In the genomic region with DNA sequence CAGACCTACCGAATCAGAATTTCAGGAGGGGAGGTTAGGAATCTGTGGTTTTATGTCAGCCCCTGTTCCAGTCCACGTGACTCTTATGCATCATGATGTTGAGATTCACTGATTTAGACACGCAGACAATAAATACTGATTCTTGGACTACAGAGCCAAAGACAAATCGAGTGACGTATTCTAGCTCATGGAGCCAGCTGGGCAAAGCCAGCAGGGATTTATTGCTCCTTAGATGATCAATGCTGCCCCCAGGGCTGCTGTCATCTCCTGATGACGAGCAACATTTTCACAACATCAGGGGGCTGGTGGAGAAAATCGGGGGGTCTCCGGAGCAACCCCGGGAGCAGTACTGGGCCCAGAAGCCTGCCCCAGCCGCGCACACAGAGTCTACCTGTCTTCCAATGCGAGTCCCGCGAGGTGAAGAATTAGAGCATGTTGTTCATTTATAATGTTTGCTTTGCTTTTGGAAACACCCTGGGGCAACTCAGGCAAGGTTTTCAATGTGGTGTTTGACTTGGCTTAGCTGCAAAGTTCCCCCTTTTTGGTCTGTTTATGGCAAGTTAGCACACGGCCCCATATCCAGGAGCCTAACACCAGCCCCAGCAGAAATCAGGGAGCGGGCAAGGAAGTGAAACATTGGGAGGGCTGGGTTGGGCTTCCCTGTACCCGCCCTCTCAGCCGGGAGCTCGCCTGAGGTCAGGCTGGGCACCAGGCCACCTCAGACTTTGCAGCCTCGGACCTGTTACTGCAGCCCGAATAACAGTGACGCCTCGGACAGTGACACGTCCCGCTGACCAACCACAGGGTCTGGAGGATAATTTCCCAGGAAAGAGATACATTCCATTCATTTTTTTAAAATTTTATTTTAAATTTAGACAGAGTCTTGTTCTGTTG, we compare ENCODE assay signal across 15 cellular contexts. TPM values are rescaled to one million over a fixed set of nuclear protein-coding genes. Genes with fewer than 3 reads are reported as not detected.
DNase-seq lines count a peak whose midpoint lies in the region; ATAC-seq, FAIRE-seq and TF ChIP-seq lines count a peak whose summit lies in the region.
"Had no signal": no experiment of that assay in that cellular context is flagged by ENCODE, and none has a peak within 500 bp of the region (broad histone marks: within the 10 kb centered on the region; RNA-seq: fewer than 3 reads in every experiment).

No MANE protein-coding gene starts in this region.

- no peak for TF ChIP-seq CTCF in bronchial epithelial cell (IDR thresholded peaks at IDR 0.05; ENCODE audit: insufficient read depth, low read length, severe bottlenecking)
- no peak for TF ChIP-seq CTCF in upper lobe of right lung (IDR thresholded peaks at IDR 0.05)

- H3K9me3 ChIP-seq in upper lobe of right lung, result no peaks in the 10 kb centered on the region
- H3K9me3 ChIP-seq: heart right ventricle had no signal

- H3K27ac ChIP-seq in upper lobe of right lung, result no peak overlapping the region
- H3K27ac ChIP-seq: heart right ventricle had no signal

- DNase-seq in activated effector memory CD4-positive, alpha-beta T cell treated with anti-CD3 and anti-CD28 coated beads, Interleukin-2, amount 50 U/mL, for 16 hours, result peak; percentile 33
- no peak for DNase-seq in activated effector memory CD4-positive, alpha-beta T cell treated with Interleukin-2 at 50 U/mL for 16 hours
- DNase-seq in bronchial epithelial cell (ENCODE audit: low read depth) (peak; percentile 91), left lobe of liver (ENCODE audit: low spot score) (peak; percentile 93), upper lobe of right lung (peak; percentile 70)
- DNase-seq: activated CD4-positive, alpha-beta T cell treated with anti-CD3 and anti-CD28 coated beads for 36 hours; activated gamma-delta T cell; heart right ventricle; KBM-7; NCI-H510A had no signal

- no peak for FAIRE-seq in bronchial epithelial cell (lab: Jason Lieb, UNC)
- FAIRE-seq: H1 had no signal

- no peaks in the 10 kb centered on the region for H3K27me3 ChIP-seq in bronchial epithelial cell (ENCODE audit: control insufficient read depth, insufficient read depth, low read length)
- H3K27me3 ChIP-seq in upper lobe of right lung, result no peaks in the 10 kb centered on the region

- ATAC-seq in left lobe of liver (peak; percentile 86), upper lobe of right lung (peak; percentile 77), HG03045 (IDR thresholded peaks at IDR 0.05; ENCODE audit: unreplicated experiment) (no peak), HG03457 (IDR thresholded peaks at IDR 0.05; ENCODE audit: unreplicated experiment) (no peak), GM18870 (IDR thresholded peaks at IDR 0.05; ENCODE audit: unreplicated experiment) (no peak)
- ATAC-seq: activated CD4-positive, alpha-beta T cell treated with anti-CD3 and anti-CD28 coated beads for 36 hours had no signal

- H3K4me1 ChIP-seq in upper lobe of right lung, result peaks cover 10% of the 10 kb centered on the region
- H3K4me1 ChIP-seq: heart right ventricle had no signal

- intact Hi-C loops in upper lobe of right lung (cut with DNase I), result no loop called here

- H3K4me3 ChIP-seq in bronchial epithelial cell (ENCODE audit: low read depth, low read length) (no peak overlapping the region), upper lobe of right lung (no peak overlapping the region)
- H3K4me3 ChIP-seq: heart right ventricle had no signal

- H3K36me3 ChIP-seq in bronchial epithelial cell (ENCODE audit: control insufficient read depth, insufficient read depth, low read length) (no peaks in the 10 kb centered on the region), upper lobe of right lung (no peaks in the 10 kb centered on the region)
- H3K36me3 ChIP-seq: heart right ventricle had no signal

RNA-seq across cellular contexts. Expression of gene CLDN14, which starts 19.9 kb away (rescaled TPM):
- total RNA-seq in bronchial epithelial cell (not detected in 2 replicates), left lobe of liver (16.4 TPM), upper lobe of right lung (not detected)
- total RNA-seq: activated CD4-positive, alpha-beta T cell treated with anti-CD3 and anti-CD28 coated beads for 36 hours; G401; H1; heart right ventricle had no signal

Comparison
In these comparisons a context has a peak if more than half of its experiments do, and no peak if none do; other contexts are left out.
1. ATAC-seq: peak in left lobe of liver (single experiment) and upper lobe of right lung (single experiment); none in HG03045 (single experiment), HG03457 (single experiment) and GM18870 (single experiment).
2. RNA of gene CLDN14, which starts 19.9 kb away (total RNA-seq): 16.4 TPM in left lobe of liver (single experiment); not detected in bronchial epithelial cell and not detected in upper lobe of right lung (single experiment); every median in the first group is over 10 times any median in the second.